9 cellular contexts compared by ENCODE assay signal in the genomic region with DNA sequence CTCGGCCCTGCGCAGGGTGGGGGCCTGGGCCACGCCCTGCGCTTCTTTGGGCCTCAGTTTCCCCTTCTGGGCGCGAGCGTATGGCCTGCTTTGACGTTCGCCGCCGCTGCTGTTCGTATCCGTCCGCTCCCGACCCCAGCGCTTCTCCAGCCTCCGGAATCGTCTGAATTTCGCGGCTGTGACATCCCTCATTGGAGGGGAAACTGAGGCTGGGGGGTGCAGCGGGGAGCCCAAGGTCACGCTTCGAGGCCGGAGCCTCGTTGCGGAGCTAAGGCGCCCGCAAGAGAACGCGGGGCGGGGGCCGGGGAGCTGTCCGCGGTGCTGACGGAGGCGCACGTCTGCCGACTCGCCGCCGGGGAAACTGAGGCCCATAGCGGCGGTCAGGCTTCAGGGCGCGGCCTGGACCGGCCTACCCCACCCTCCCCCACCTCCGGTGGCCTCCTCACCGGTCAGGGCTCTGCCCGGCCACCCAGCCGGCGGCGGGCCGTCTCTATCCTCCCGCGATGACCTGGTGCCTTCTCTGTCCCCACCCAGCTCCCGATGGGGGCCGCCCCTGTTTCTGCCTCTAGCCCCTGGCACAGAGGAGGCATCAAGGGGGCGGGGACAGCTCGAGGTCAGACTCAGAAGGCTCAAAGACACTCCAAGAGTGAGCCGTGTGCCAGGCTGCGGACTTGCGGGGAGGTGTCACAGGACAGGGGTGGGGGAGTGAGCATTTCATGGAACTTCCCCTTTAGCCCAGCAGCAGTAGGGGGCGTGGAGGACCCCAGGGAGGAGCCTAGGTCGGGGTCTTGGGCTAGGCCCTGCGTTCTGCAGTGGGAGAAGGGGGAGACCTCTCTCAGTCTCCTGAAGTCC. TPM values are rescaled to one million over a fixed set of nuclear protein-coding genes. Genes with fewer than 3 reads are reported as not detected.
DNase-seq lines count a peak whose midpoint lies in the region; ATAC-seq lines count a peak whose summit lies in the region.
"Had no signal": no experiment of that assay in that cellular context is flagged by ENCODE, and none has a peak within 500 bp of the region (broad histone marks: within the 10 kb centered on the region; RNA-seq: fewer than 3 reads in every experiment).

No MANE protein-coding gene starts in this region.

- no peak overlapping the region for H2BK120ac ChIP-seq in trophoblast cell (ENCODE audit: insufficient read depth, low read length, poor library complexity)

- H3K9me3 ChIP-seq in trophoblast cell (ENCODE audit: insufficient read depth, low read depth, low read length) = peaks cover 9% of the 10 kb centered on the region

- no peak overlapping the region for H2AK5ac ChIP-seq in trophoblast cell (ENCODE audit: low read length)

- H4K91ac ChIP-seq in trophoblast cell (ENCODE audit: low read depth, low read length) = no peak overlapping the region

- ATAC-seq in GM21717 (IDR thresholded peaks at IDR 0.05; ENCODE audit: unreplicated experiment) (no peak), GM19035 (IDR thresholded peaks at IDR 0.05; ENCODE audit: unreplicated experiment) (no peak)

- H4K12ac ChIP-seq in trophoblast cell (ENCODE audit: low read depth, low read length) = no peak overlapping the region

- no peak overlapping the region for H3K18ac ChIP-seq in trophoblast cell (ENCODE audit: low read length)

- in situ Hi-C loops in KBM-7 (cut with MboI; ENCODE audit: low pct_unique_long_range_greater_than_20kb, low sequenced_read_pairs) = no loop called here

- no peak overlapping the region for H2BK5ac ChIP-seq in trophoblast cell (ENCODE audit: low read depth, low read length, poor library complexity)

- no peak overlapping the region for H3K9ac ChIP-seq in trophoblast cell (ENCODE audit: low read length)

- H4K8ac ChIP-seq in trophoblast cell (ENCODE audit: low read depth, low read length) = no peak overlapping the region

- no peak overlapping the region for H3K14ac ChIP-seq in trophoblast cell (ENCODE audit: low read length)

- no peak overlapping the region for H3K4ac ChIP-seq in trophoblast cell (ENCODE audit: low read depth, low read length)

- peaks cover 36% of the 10 kb centered on the region for H3K4me1 Mint-ChIP-seq in activated T-cell treated with anti-CD3 and anti-CD28 coated beads, Interleukin-2, amount 50 U/mL, for 24 hours (ENCODE audit: low read depth)

- peaks cover 13% of the 10 kb centered on the region for H3K36me3 Mint-ChIP-seq in activated T-cell treated with anti-CD3 and anti-CD28 coated beads, Interleukin-2, amount 50 U/mL, for 24 hours (ENCODE audit: low read depth)

- peak overlapping the region; percentile 44 for H3K4me2 ChIP-seq in trophoblast cell (ENCODE audit: low read length)

- no peak overlapping the region for H3K27ac ChIP-seq in trophoblast cell (ENCODE audit: low read depth, low read length)

- H3K4me3 ChIP-seq in trophoblast cell (ENCODE audit: low read depth, low read length) = peak overlapping the region; percentile 5

- peak overlapping the region; percentile 36 for H3K4me3 Mint-ChIP-seq in activated T-cell treated with anti-CD3 and anti-CD28 coated beads, Interleukin-2, amount 50 U/mL, for 24 hours

- H2BK12ac ChIP-seq in trophoblast cell (ENCODE audit: low read length) = no peak overlapping the region

- peaks cover 6 to 12% of the 10 kb centered on the region in 2 experiments for H3K4me1 ChIP-seq in trophoblast cell (ENCODE audit: control insufficient read depth in 1 of 2, insufficient read depth in 2 of 2, low read length in 2 of 2)

- H3K23ac ChIP-seq in trophoblast cell (ENCODE audit: low read length) = no peak overlapping the region

- H3K79me2 ChIP-seq in trophoblast cell (ENCODE audit: control insufficient read depth, insufficient read depth, low read length, poor library complexity) = no peaks in the 10 kb centered on the region

- H2AFZ ChIP-seq in trophoblast cell (ENCODE audit: insufficient read depth, low read length, poor library complexity) = no peak overlapping the region

- H3K79me1 ChIP-seq in trophoblast cell (ENCODE audit: low read length) = no peaks in the 10 kb centered on the region

- peaks cover 56% of the 10 kb centered on the region for H3K27me3 ChIP-seq in trophoblast cell (ENCODE audit: insufficient read depth, low read length)

- no CpG with 5 or more reads among the region's 65 CpGs for WGBS in trophoblast cell (ENCODE audit: extremely low coverage, insufficient coverage, insufficient read length)

- peak; percentile 53 for DNase-seq in activated T-cell treated with anti-CD3 and anti-CD28 coated beads, Interleukin-2, amount 50 U/mL, for 24 hours
- no peak for DNase-seq in activated T-cell treated with anti-CD3 and anti-CD28 coated beads, Interleukin-2, amount 50 U/mL, for 48 hours
- DNase-seq in KBM-7 (peak; percentile 45), trophoblast cell (no peak)
- peak; percentile 21 for DNase-seq in effector CD4-positive, alpha-beta T cell
- DNase-seq in stimulated activated CD8-positive, alpha-beta memory T cell treated with anti-CD3 and anti-CD28 coated beads, Interleukin-4, amount 100 ng/mL, for 48 hours = no peak
- DNase-seq: EL had no signal

- peaks cover 50% of the 10 kb centered on the region for H3K27me3 Mint-ChIP-seq in activated T-cell treated with anti-CD3 and anti-CD28 coated beads, Interleukin-2, amount 50 U/mL, for 24 hours

- H3K36me3 ChIP-seq in trophoblast cell (ENCODE audit: control insufficient read depth in 1 of 2, insufficient read depth in 2 of 2, low read length in 2 of 2) = peaks cover 7 to 8% of the 10 kb centered on the region in 2 experiments

- peak overlapping the region; percentile 69 for H3K27ac Mint-ChIP-seq in activated T-cell treated with anti-CD3 and anti-CD28 coated beads, Interleukin-2, amount 50 U/mL, for 24 hours

- H3K9me3 Mint-ChIP-seq in activated T-cell treated with anti-CD3 and anti-CD28 coated beads, Interleukin-2, amount 50 U/mL, for 24 hours = no peaks in the 10 kb centered on the region

RNA-seq across cellular contexts. Expression of gene APC2, which starts 3.0 kb away (rescaled TPM):
- 0.18 and 0.40 TPM in 2 replicates for polyA plus RNA-seq in trophoblast cell (2013)

RNA-seq across cellular contexts. Expression of gene RPS15, which starts 8.7 kb away (rescaled TPM):
- polyA plus RNA-seq in trophoblast cell (2013) = 1,862 and 1,936 TPM in 2 replicates

RNA-seq across cellular contexts. Expression of gene C19orf25, which starts 32.1 kb away (rescaled TPM):
- 20.9 and 21.6 TPM in 2 replicates for polyA plus RNA-seq in trophoblast cell (2013)

RNA-seq across cellular contexts. Expression of gene DAZAP1, which starts 39.6 kb away (rescaled TPM):
- 126 and 130 TPM in 2 replicates for polyA plus RNA-seq in trophoblast cell (2013)

RNA-seq across cellular contexts. Expression of gene PCSK4, which starts 43.2 kb away (rescaled TPM):
- polyA plus RNA-seq in trophoblast cell (2013) = 3.6 and 3.7 TPM in 2 replicates

Comparison
In these comparisons a context has a peak if more than half of its experiments do, and no peak if none do; other contexts are left out.
1. DNase-seq: peak in activated T-cell treated with anti-CD3 and anti-CD28 coated beads, Interleukin-2, amount 50 U/mL, for 24 hours (single experiment), KBM-7 (single experiment) and effector CD4-positive, alpha-beta T cell (single experiment); none in activated T-cell treated with anti-CD3 and anti-CD28 coated beads, Interleukin-2, amount 50 U/mL, for 48 hours (0 of 2), trophoblast cell (0 of 2) and stimulated activated CD8-positive, alpha-beta memory T cell treated with anti-CD3 and anti-CD28 coated beads, Interleukin-4, amount 100 ng/mL, for 48 hours (single experiment).